Comparison of ENCODE assay signal across 9 cellular contexts in the genomic region with DNA sequence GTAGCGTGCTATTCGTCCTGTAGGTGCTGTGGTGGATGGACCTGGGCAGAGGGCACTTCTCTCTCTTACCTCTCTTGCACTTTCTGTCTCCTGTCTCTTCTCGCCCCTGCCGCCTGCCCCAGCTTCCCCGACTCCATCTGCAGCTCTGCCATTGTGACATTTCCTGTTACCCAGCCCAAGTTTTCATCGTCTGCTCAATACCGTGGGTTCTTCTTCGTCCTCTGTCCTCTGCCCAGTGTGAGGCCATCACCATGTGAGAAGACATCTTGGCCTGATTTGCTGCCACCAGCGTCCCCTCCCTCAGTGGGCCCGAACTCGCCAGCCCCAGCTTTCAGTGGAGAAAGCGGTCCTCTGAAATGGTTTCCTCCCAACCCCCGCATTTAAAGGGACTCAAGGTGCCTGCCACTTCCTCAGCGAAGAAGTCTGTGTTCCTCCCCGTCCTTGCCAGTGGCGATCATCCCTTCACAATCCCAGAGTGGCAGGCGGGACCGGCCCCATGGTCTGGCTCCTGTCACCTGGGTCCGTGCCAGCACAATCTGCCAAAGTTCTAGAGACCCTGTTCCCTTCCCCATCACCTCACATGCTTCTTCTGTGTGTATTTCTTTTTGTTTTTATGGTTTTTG. TPM values are rescaled to one million over a fixed set of nuclear protein-coding genes. Genes with fewer than 3 reads are reported as not detected.
A peak's percentile ranks its signal among the peaks of the same experiment; 100 is the strongest.
DNase-seq lines count a peak whose midpoint lies in the region; ATAC-seq and TF ChIP-seq lines count a peak whose summit lies in the region.
"Had no signal": no experiment of that assay in that cellular context is flagged by ENCODE, and none has a peak within 500 bp of the region (broad histone marks: within the 10 kb centered on the region; RNA-seq: fewer than 3 reads in every experiment).

No MANE protein-coding gene starts in this region.

- peaks cover 5 to 8% of the 10 kb centered on the region in 2 donors for H3K36me3 ChIP-seq in mucosa of rectum (ENCODE audit: control insufficient read depth in 2 of 2, insufficient read depth in 2 of 2, low read length in 2 of 2)

- H3K9me3 Mint-ChIP-seq in CD14-positive monocyte = no peaks in the 10 kb centered on the region
- H3K9me3 Mint-ChIP-seq in activated T-helper 2 cell treated with anti-CD3 and anti-CD28 coated beads, Interferon-gamma antibody, Interleukin-2, Interleukin-4, amounts not matched to agents 10 μg/mL and 5 μg/mL and 100 μg/mL, durations not matched to agents 14 hours and 24 hours and 36 hours = no peaks in the 10 kb centered on the region

- DNase-seq in CD14-positive monocyte (ENCODE audit: low spot score) (no peak), NCI-H1092 (lab: John Stamatoyannopoulos, UW) (no peak), left cardiac atrium (no peak)
- no peak for DNase-seq in activated T-helper 2 cell treated with anti-CD3 and anti-CD28 coated beads, Interferon-gamma antibody, Interleukin-2, Interleukin-4, amounts not matched to agents 10 μg/mL and 5 μg/mL and 100 μg/mL, durations not matched to agents 14 hours and 24 hours and 36 hours (ENCODE audit: low spot score)
- DNase-seq in stimulated activated CD4-positive, alpha-beta T cell treated with anti-CD3 and anti-CD28 coated beads, Interleukin-1b, Interleukin-23, amount 100 ng/mL, for 48 hours = no peak
- DNase-seq: NCI-H1436 had no signal

- H3K27ac Mint-ChIP-seq in CD14-positive monocyte = peak overlapping the region; percentile 84 to 94 (median 91)
- peak overlapping the region; percentile 45 for H3K27ac Mint-ChIP-seq in activated T-helper 2 cell treated with anti-CD3 and anti-CD28 coated beads, Interferon-gamma antibody, Interleukin-2, Interleukin-4, amounts not matched to agents 10 μg/mL and 5 μg/mL and 100 μg/mL, durations not matched to agents 14 hours and 24 hours and 36 hours

- H3K4me3 ChIP-seq in mucosa of rectum (ENCODE audit: low read length in 2 of 2) = peak overlapping the region; percentile 1 to 44

- no peaks in the 10 kb centered on the region for H3K9me3 ChIP-seq in mucosa of rectum (ENCODE audit: control insufficient read depth in 2 of 2, low read length in 2 of 2)

- peaks cover 13 to 23% of the 10 kb centered on the region in 2 donors for H3K36me3 Mint-ChIP-seq in CD14-positive monocyte
- H3K36me3 Mint-ChIP-seq in activated T-helper 2 cell treated with anti-CD3 and anti-CD28 coated beads, Interferon-gamma antibody, Interleukin-2, Interleukin-4, amounts not matched to agents 10 μg/mL and 5 μg/mL and 100 μg/mL, durations not matched to agents 14 hours and 24 hours and 36 hours (ENCODE audit: low read depth) = peaks cover 24% of the 10 kb centered on the region

- intact Hi-C loops in CD14-positive monocyte (cut with micrococcal nuclease) = no loop called here
- intact Hi-C loops in activated T-helper 2 cell treated with anti-CD3 and anti-CD28 coated beads, Interferon-gamma antibody, Interleukin-2, Interleukin-4, amounts not matched to agents 10 μg/mL and 5 μg/mL and 100 μg/mL, durations not matched to agents 14 hours and 24 hours and 36 hours (cut with micrococcal nuclease) = no loop called here
- intact Hi-C loops in left cardiac atrium (cut with DNase I) = no loop called here

- peaks cover 21 to 25% of the 10 kb centered on the region in 2 donors for H3K4me1 ChIP-seq in mucosa of rectum (ENCODE audit: control insufficient read depth in 2 of 2, insufficient read depth in 2 of 2, low read length in 2 of 2)

- no peaks in the 10 kb centered on the region for H3K27me3 ChIP-seq in mucosa of rectum (ENCODE audit: control insufficient read depth in 2 of 2, insufficient read depth in 2 of 2, low read length in 2 of 2)

- peaks cover 46% of the 10 kb centered on the region for H3K4me1 Mint-ChIP-seq in CD14-positive monocyte
- peaks cover 17% of the 10 kb centered on the region for H3K4me1 Mint-ChIP-seq in activated T-helper 2 cell treated with anti-CD3 and anti-CD28 coated beads, Interferon-gamma antibody, Interleukin-2, Interleukin-4, amounts not matched to agents 10 μg/mL and 5 μg/mL and 100 μg/mL, durations not matched to agents 14 hours and 24 hours and 36 hours (ENCODE audit: low read depth)

- H3K9ac ChIP-seq in mucosa of rectum (ENCODE audit: low read depth in 1 of 2, low read length in 2 of 2) = peak overlapping the region in 1 of 2 donors; percentile 14

- peak overlapping the region; percentile 81 to 93 for H3K4me3 Mint-ChIP-seq in CD14-positive monocyte
- peak overlapping the region; percentile 47 for H3K4me3 Mint-ChIP-seq in activated T-helper 2 cell treated with anti-CD3 and anti-CD28 coated beads, Interferon-gamma antibody, Interleukin-2, Interleukin-4, amounts not matched to agents 10 μg/mL and 5 μg/mL and 100 μg/mL, durations not matched to agents 14 hours and 24 hours and 36 hours (ENCODE audit: low read depth)

- peaks cover 4 to 11% (median 6%) of the 10 kb centered on the region in 3 donors for H3K27me3 Mint-ChIP-seq in CD14-positive monocyte (ENCODE audit: low read depth in 3 of 3)
- no peaks in the 10 kb centered on the region for H3K27me3 Mint-ChIP-seq in activated T-helper 2 cell treated with anti-CD3 and anti-CD28 coated beads, Interferon-gamma antibody, Interleukin-2, Interleukin-4, amounts not matched to agents 10 μg/mL and 5 μg/mL and 100 μg/mL, durations not matched to agents 14 hours and 24 hours and 36 hours (ENCODE audit: low read depth)

- H3K27ac ChIP-seq in mucosa of rectum (ENCODE audit: low read depth in 2 of 2, low read length in 2 of 2) = peak overlapping the region in 1 of 2 donors; percentile 68

- ATAC-seq in HG03354 (IDR thresholded peaks at IDR 0.05; ENCODE audit: poor library complexity, severe bottlenecking, unreplicated experiment) = peak; percentile 23
- no peak for ATAC-seq in HG03442 (IDR thresholded peaks at IDR 0.05; ENCODE audit: unreplicated experiment)
- ATAC-seq in left cardiac atrium = no peak

- no peak for TF ChIP-seq CTCF in CD14-positive monocyte (IDR thresholded peaks at IDR 0.05)

RNA-seq across cellular contexts. Expression of gene TGOLN2, which starts 18.0 kb away (rescaled TPM):
- 100 to 1,000 TPM in 1 of 2 donors, 10 to 100 TPM in 1; 68.2 to 111 TPM for polyA plus RNA-seq in CD14-positive monocyte
- 94.0 and 96.5 TPM in 2 replicates for total RNA-seq in activated T-helper 2 cell treated with anti-CD3 and anti-CD28 coated beads, Interferon-gamma antibody, Interleukin-2, Interleukin-4, amounts not matched to agents 10 μg/mL and 5 μg/mL and 100 μg/mL, durations not matched to agents 14 hours and 24 hours and 36 hours
- total RNA-seq in left cardiac atrium = 10 to 100 TPM; 71.1 to 73.9 TPM

RNA-seq across cellular contexts. Expression of gene RETSAT, which starts 44.5 kb away (rescaled TPM):
- 10 to 100 TPM; 15.0 to 15.8 TPM for polyA plus RNA-seq in CD14-positive monocyte
- total RNA-seq in activated T-helper 2 cell treated with anti-CD3 and anti-CD28 coated beads, Interferon-gamma antibody, Interleukin-2, Interleukin-4, amounts not matched to agents 10 μg/mL and 5 μg/mL and 100 μg/mL, durations not matched to agents 14 hours and 24 hours and 36 hours = 26.3 and 29.6 TPM in 2 replicates
- total RNA-seq in left cardiac atrium = 10 to 100 TPM; 79.9 to 84.0 TPM

RNA-seq across cellular contexts. Expression of gene ELMOD3, which starts 44.8 kb away (rescaled TPM):
- 1 to 10 TPM; 6.1 to 7.2 TPM for polyA plus RNA-seq in CD14-positive monocyte
- total RNA-seq in activated T-helper 2 cell treated with anti-CD3 and anti-CD28 coated beads, Interferon-gamma antibody, Interleukin-2, Interleukin-4, amounts not matched to agents 10 μg/mL and 5 μg/mL and 100 μg/mL, durations not matched to agents 14 hours and 24 hours and 36 hours = 17.0 and 18.9 TPM in 2 replicates
- 10 to 100 TPM; 15.4 to 22.1 TPM for total RNA-seq in left cardiac atrium
